13 cellular contexts compared by ENCODE assay signal in the genomic region with DNA sequence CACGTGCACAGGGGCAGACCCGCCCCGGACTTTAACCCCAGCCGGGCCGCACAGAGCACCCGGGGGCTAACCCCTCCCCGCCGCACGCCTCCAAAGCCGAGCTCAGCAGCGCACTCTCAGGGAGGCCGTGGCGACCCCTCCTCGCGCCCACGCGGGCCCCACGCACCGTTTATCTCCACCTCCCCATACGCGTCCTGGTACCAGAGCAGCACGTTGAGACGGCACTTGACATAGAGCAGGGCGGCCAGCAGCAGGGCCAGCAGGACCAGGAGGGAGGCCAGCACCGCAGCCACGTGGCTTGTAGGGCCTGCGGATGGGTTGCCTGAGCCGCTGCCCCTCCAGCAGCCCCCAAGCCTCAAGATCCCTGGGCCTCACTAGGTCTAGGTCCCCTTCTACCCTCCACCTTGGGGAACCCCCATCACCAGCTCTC. TPM values are rescaled to one million over a fixed set of nuclear protein-coding genes. Genes with fewer than 3 reads are reported as not detected.
DNase-seq lines count a peak whose midpoint lies in the region; ATAC-seq and TF ChIP-seq lines count a peak whose summit lies in the region.
"Had no signal": no experiment of that assay in that cellular context is flagged by ENCODE, and none has a peak within 500 bp of the region (broad histone marks: within the 10 kb centered on the region; RNA-seq: fewer than 3 reads in every experiment).

No MANE protein-coding gene starts in this region.

- peaks cover 2% of the 10 kb centered on the region for H3K36me3 Mint-ChIP-seq in T-helper 2 cell treated with Interferon-gamma antibody and Interleukin-4, amounts not matched to agents 5 μg/mL and 100 μg/mL, for 36 hours (ENCODE audit: low read depth)
- H3K36me3 Mint-ChIP-seq in effector memory CD8-positive, alpha-beta T cell (ENCODE audit: insufficient read depth): peaks cover 7% of the 10 kb centered on the region
- H3K36me3 Mint-ChIP-seq: brain had no signal

- peak overlapping the region; percentile 26 for H3K27ac Mint-ChIP-seq in T-helper 2 cell treated with Interferon-gamma antibody and Interleukin-4, amounts not matched to agents 5 μg/mL and 100 μg/mL, for 36 hours
- peak overlapping the region; percentile 6 to 75 for H3K27ac Mint-ChIP-seq in effector memory CD8-positive, alpha-beta T cell
- H3K27ac Mint-ChIP-seq: brain; stimulated activated naive B cell treated with anti-CD40 and anti-IgM and Interleukin-4, amounts not matched to agents 10 μg/mL and 1 μg/mL and 100 μg/mL, for 72 hours had no signal

- ATAC-seq in effector memory CD8-positive, alpha-beta T cell (replicated peaks): peak; percentile 2

- no peak overlapping the region for H3K27ac ChIP-seq in HL-60 (replicated peaks)

- DNase-seq in T-helper 2 cell treated with Interferon-gamma antibody and Interleukin-4, amounts not matched to agents 5 μg/mL and 100 μg/mL, for 36 hours (ENCODE audit: low spot score): no peak
- no peak for DNase-seq in T-helper 2 cell
- DNase-seq in HL-60 (ENCODE audit: low read depth in 1 of 2, low spot score in 1 of 2): no peak
- DNase-seq in effector memory CD8-positive, alpha-beta T cell: peak in 2 of 3 experiments; percentile 39 to 46
- DNase-seq in posterior vena cava (ENCODE audit: low spot score): peak; percentile 83
- no peak for DNase-seq in dermis blood vessel endothelial cell
- no peak for DNase-seq in H7
- DNase-seq in nucleus accumbens (lab: John Stamatoyannopoulos, UW): no peak

- H3K27me3 ChIP-seq in HL-60 (ENCODE audit: insufficient read depth, poor library complexity, severe bottlenecking) (no peaks in the 10 kb centered on the region), H7 (ENCODE audit: control insufficient read depth, insufficient read depth, low read length) (no peaks in the 10 kb centered on the region)

- no peak for TF ChIP-seq CTCF in HL-60 (IDR thresholded peaks at IDR 0.05; ENCODE audit: insufficient read depth, low read length)

- H3K27me3 Mint-ChIP-seq in T-helper 2 cell treated with Interferon-gamma antibody and Interleukin-4, amounts not matched to agents 5 μg/mL and 100 μg/mL, for 36 hours (ENCODE audit: low read depth): no peaks in the 10 kb centered on the region
- H3K27me3 Mint-ChIP-seq in effector memory CD8-positive, alpha-beta T cell: no peaks in the 10 kb centered on the region

- H3K4me1 Mint-ChIP-seq in T-helper 2 cell treated with Interferon-gamma antibody and Interleukin-4, amounts not matched to agents 5 μg/mL and 100 μg/mL, for 36 hours (ENCODE audit: low read depth): peaks cover 3% of the 10 kb centered on the region
- peaks cover 4 to 12% of the 10 kb centered on the region in 2 donors for H3K4me1 Mint-ChIP-seq in effector memory CD8-positive, alpha-beta T cell (ENCODE audit: low read depth in 2 of 2)
- H3K4me1 Mint-ChIP-seq: brain had no signal

- H3K4me3 ChIP-seq in HL-60 (replicated peaks; ENCODE audit: insufficient read depth, low read length) (peak overlapping the region; percentile 20), H7 (ENCODE audit: insufficient read depth, low read depth, low read length) (no peak overlapping the region)

- H3K9me3 Mint-ChIP-seq in T-helper 2 cell treated with Interferon-gamma antibody and Interleukin-4, amounts not matched to agents 5 μg/mL and 100 μg/mL, for 36 hours: no peaks in the 10 kb centered on the region
- no peaks in the 10 kb centered on the region for H3K9me3 Mint-ChIP-seq in effector memory CD8-positive, alpha-beta T cell
- H3K9me3 Mint-ChIP-seq: brain; IgD-negative memory B cell; stimulated activated naive B cell treated with anti-CD40 and anti-IgM and Interleukin-4, amounts not matched to agents 10 μg/mL and 1 μg/mL and 100 μg/mL, for 72 hours had no signal

- H3K36me3 ChIP-seq in H7 (replicated peaks; ENCODE audit: control insufficient read depth, insufficient read depth, low read length): no peaks in the 10 kb centered on the region

- intact Hi-C loops in posterior vena cava (cut with DNase I): no loop called here

- peak overlapping the region; percentile 26 for H3K4me3 Mint-ChIP-seq in T-helper 2 cell treated with Interferon-gamma antibody and Interleukin-4, amounts not matched to agents 5 μg/mL and 100 μg/mL, for 36 hours
- H3K4me3 Mint-ChIP-seq in effector memory CD8-positive, alpha-beta T cell: peak overlapping the region; percentile 6 to 58

RNA-seq across cellular contexts. Expression of gene SIGIRR, which starts 7.1 kb away (rescaled TPM):
- total RNA-seq in posterior vena cava: 10 to 100 TPM; 30.7 to 45.2 TPM
- 43.2 and 52.2 TPM in 2 replicates for total RNA-seq in dermis blood vessel endothelial cell
- total RNA-seq in H7 (2014; rRNA removed; shearing (Covaris generic)): 39.5 and 44.9 TPM in 2 replicates

RNA-seq across cellular contexts. Expression of gene PKP3, which starts 13.7 kb away (rescaled TPM):
- under 1 TPM in 1 of 2 donors, not detected in 1; 0.10 TPM for total RNA-seq in posterior vena cava
- total RNA-seq in dermis blood vessel endothelial cell: 0.09 and 0.68 TPM in 2 replicates
- total RNA-seq in H7 (2014; rRNA removed; shearing (Covaris generic)): 2.1 and 3.6 TPM in 2 replicates

RNA-seq across cellular contexts. Expression of gene ANO9, which starts 34.1 kb away (rescaled TPM):
- total RNA-seq in posterior vena cava (under 1 TPM; 0.57 to 0.93 TPM), dermis blood vessel endothelial cell (0.42 and 10.7 TPM in 2 replicates)
- total RNA-seq in H7 (2014; rRNA removed; shearing (Covaris generic)): 0.83 and 2.2 TPM in 2 replicates
- total RNA-seq: A172, fibroblast of villous mesenchyme had no signal

RNA-seq across cellular contexts. Expression of gene B4GALNT4, which starts 38.4 kb away (rescaled TPM):
- total RNA-seq in posterior vena cava (1 to 10 TPM in 1 of 2 donors, under 1 TPM in 1; 0.52 to 1.8 TPM), dermis blood vessel endothelial cell (0.42 and 5.6 TPM in 2 replicates)
- 56.0 and 62.6 TPM in 2 replicates for total RNA-seq in H7 (2014; rRNA removed; shearing (Covaris generic))

RNA-seq across cellular contexts. Expression of gene PTDSS2, which starts 42.4 kb away (rescaled TPM):
- total RNA-seq in posterior vena cava (10 to 100 TPM; 16.3 to 16.7 TPM), dermis blood vessel endothelial cell (34.5 and 50.2 TPM in 2 replicates)
- 40.9 and 47.5 TPM in 2 replicates for total RNA-seq in H7 (2014; rRNA removed; shearing (Covaris generic))

Comparison
In these comparisons a context has a peak if more than half of its experiments do, and no peak if none do; other contexts are left out.
1. DNase-seq: peak in effector memory CD8-positive, alpha-beta T cell (2 of 3) and posterior vena cava (single experiment); none in T-helper 2 cell treated with Interferon-gamma antibody and Interleukin-4, amounts not matched to agents 5 μg/mL and 100 μg/mL, for 36 hours (single experiment), T-helper 2 cell (0 of 5), HL-60 (0 of 2), dermis blood vessel endothelial cell (single experiment), H7 (single experiment) and nucleus accumbens (0 of 56).